Comparison of ENCODE assay signal across 15 cellular contexts in genomic region chr10:11895108-11895466, GRCh38.
DNase-seq lines count a peak whose midpoint lies in the region; ATAC-seq, FAIRE-seq and TF ChIP-seq lines count a peak whose summit lies in the region.
"Had no signal": no experiment of that assay in that cellular context is flagged by ENCODE, and none has a peak within 500 bp of the region (broad histone marks: within the 10 kb centered on the region; RNA-seq: fewer than 3 reads in every experiment).

No MANE protein-coding gene starts in this region.

- no peak overlapping the region for H4K8ac ChIP-seq in IMR-90 (ENCODE audit: low read depth in 2 of 2, low read length in 2 of 2)
- H4K8ac ChIP-seq in trophoblast cell (ENCODE audit: low read depth, low read length): no peak overlapping the region

- H3K27ac Mint-ChIP-seq in activated naive CD8-positive, alpha-beta T cell treated with anti-CD3 and anti-CD28 coated beads, Interleukin-2, amount 50 U/mL, for 24 hours: no peak overlapping the region

- H2AK9ac ChIP-seq in IMR-90 (replicated peaks; ENCODE audit: low read depth, low read length, poor library complexity): peak overlapping the region; percentile 55

- H2AFZ ChIP-seq in IMR-90 (replicated peaks; ENCODE audit: low read length, poor library complexity): no peak overlapping the region
- 0 out of 2 replicates have a peak overlapping the region, but pooled peaks have one; percentile 19 for H2AFZ ChIP-seq in K562 (ENCODE audit: low read depth, low read length)
- no peak overlapping the region for H2AFZ ChIP-seq in trophoblast cell (ENCODE audit: insufficient read depth, low read length, poor library complexity)

- H4K20me1 ChIP-seq in IMR-90 (ENCODE audit: insufficient read depth, low read length): no peaks in the 10 kb centered on the region
- H4K20me1 ChIP-seq in K562 (replicated peaks; ENCODE audit: control insufficient read depth, insufficient read depth, low read length): peaks cover 22% of the 10 kb centered on the region
- H4K20me1 ChIP-seq: BLaER1 had no signal

- no peak overlapping the region for H4K5ac ChIP-seq in IMR-90 (ENCODE audit: low read depth, low read length)

- H3K27me3 ChIP-seq in IMR-90 (ENCODE audit: control insufficient read depth, insufficient read depth, low read length): no peaks in the 10 kb centered on the region
- no peaks in the 10 kb centered on the region for H3K27me3 ChIP-seq in K562 (ENCODE audit: control insufficient read depth in 2 of 2, insufficient read depth in 2 of 2, low read length in 2 of 2)
- no peaks in the 10 kb centered on the region for H3K27me3 ChIP-seq in trophoblast cell (ENCODE audit: insufficient read depth, low read length)
- no peaks in the 10 kb centered on the region for H3K27me3 ChIP-seq in breast epithelium
- H3K27me3 ChIP-seq: BLaER1 had no signal

- H3K4ac ChIP-seq in IMR-90 (ENCODE audit: low read depth, low read length) (no peak overlapping the region), trophoblast cell (ENCODE audit: low read depth, low read length) (no peak overlapping the region)

- no peak overlapping the region for H3K9ac ChIP-seq in IMR-90 (ENCODE audit: low read depth, low read length)
- H3K9ac ChIP-seq in K562 (ENCODE audit: insufficient read depth in 1 of 2, low read depth in 2 of 2, low read length in 2 of 2): peak overlapping the region; percentile 92 to 95
- H3K9ac ChIP-seq in trophoblast cell (ENCODE audit: low read length): no peak overlapping the region
- H3K9ac ChIP-seq: BLaER1 had no signal

- no peak for FAIRE-seq in K562 (lab: Jason Lieb, UNC)
- FAIRE-seq: A549, GM12878, GM18507, H1 had no signal

- H2BK20ac ChIP-seq in IMR-90 (ENCODE audit: low read depth, low read length): no peak overlapping the region

- TF ChIP-seq EP300 in K562 (IDR thresholded peaks at IDR 0.05; ENCODE audit: low read length): no peak

- CTCF ChIA-PET in IMR-90 (lab: Yijun Ruan, JAX) (no interaction called here), K562 (lab: Yijun Ruan, JAX; ENCODE audit: low intra/inter-chr PET ratio) (no interaction called here)

- H2BK120ac ChIP-seq in IMR-90 (ENCODE audit: low read depth, low read length): no peak overlapping the region
- H2BK120ac ChIP-seq in trophoblast cell (ENCODE audit: insufficient read depth, low read length, poor library complexity): no peak overlapping the region

- H3K36me3 ChIP-seq in IMR-90 (ENCODE audit: control insufficient read depth, insufficient read depth, low read length): no peaks in the 10 kb centered on the region
- peaks cover 26% of the 10 kb centered on the region for H3K36me3 ChIP-seq in K562 (ENCODE audit: control insufficient read depth, insufficient read depth, low read length)
- H3K36me3 ChIP-seq in trophoblast cell (ENCODE audit: control insufficient read depth in 1 of 2, insufficient read depth in 2 of 2, low read length in 2 of 2): no peaks in the 10 kb centered on the region
- H3K36me3 ChIP-seq in breast epithelium: no peaks in the 10 kb centered on the region
- H3K36me3 ChIP-seq: BLaER1, HAP-1 had no signal

- H4K91ac ChIP-seq in IMR-90 (ENCODE audit: insufficient read depth, low read depth, low read length) (no peak overlapping the region), trophoblast cell (ENCODE audit: low read depth, low read length) (peak overlapping the region; percentile 69)

- TF ChIP-seq CTCF in IMR-90 (conservative IDR thresholded peaks at IDR 0.05; ENCODE audit: low read depth, low read length) (no peak), K562 (IDR thresholded peaks at IDR 0.05 in 2 of 3, conservative IDR thresholded peaks at IDR 0.05 in 1 of 3; ENCODE audit: insufficient read depth in 2 of 3, low read depth in 1 of 3, low read length in 3 of 3) (no peak), breast epithelium (IDR thresholded peaks at IDR 0.05) (no peak)

- POLR2A ChIA-PET in IMR-90 (lab: Charles Lee; ENCODE audit: unreplicated experiment): no interaction called here
- POLR2A ChIA-PET in K562 (lab: Yijun Ruan, JAX): interaction anchor here (0.6 to 1.5 kb wide), 2 partner anchors 10 to 32 kb away, joined by 3 to 5 read pairs; no protein-coding TSS in a partner anchor

- H3K14ac ChIP-seq in IMR-90 (replicated peaks; ENCODE audit: low read depth, low read length): no peak overlapping the region
- no peak overlapping the region for H3K14ac ChIP-seq in trophoblast cell (ENCODE audit: low read length)

- dilution Hi-C loops in IMR-90 (cut with HindIII; ENCODE audit: low sequenced_read_pairs, unreplicated experiment): no loop called here

- no peaks in the 10 kb centered on the region for H3K9me3 Mint-ChIP-seq in activated naive CD8-positive, alpha-beta T cell treated with anti-CD3 and anti-CD28 coated beads, Interleukin-2, amount 50 U/mL, for 24 hours

- H3K23ac ChIP-seq in IMR-90 (ENCODE audit: low read depth, low read length) (no peak overlapping the region), trophoblast cell (ENCODE audit: low read length) (no peak overlapping the region)

- H3K4me1 ChIP-seq in IMR-90 (ENCODE audit: control insufficient read depth, insufficient read depth, low read length) (peaks cover 3% of the 10 kb centered on the region; the same call in 1 of the 2 replicates), K562 (replicated peaks in 1 of 2; ENCODE audit: control insufficient read depth in 2 of 2, insufficient read depth in 2 of 2, low read length in 2 of 2) (peaks cover 10 to 36% of the 10 kb centered on the region in 2 experiments), trophoblast cell (ENCODE audit: control insufficient read depth in 1 of 2, insufficient read depth in 2 of 2, low read length in 2 of 2) (peaks cover 12 to 22% of the 10 kb centered on the region in 2 experiments), breast epithelium (no peaks in the 10 kb centered on the region)
- H3K4me1 ChIP-seq: HAP-1 had no signal

- no peak overlapping the region for H3K27ac ChIP-seq in IMR-90 (ENCODE audit: insufficient read depth, low read length)
- H3K27ac ChIP-seq in K562 (ENCODE audit: extremely low read depth, low read depth, low read length): peak overlapping the region; percentile 91
- no peak overlapping the region for H3K27ac ChIP-seq in trophoblast cell (ENCODE audit: low read depth, low read length)
- no peak overlapping the region for H3K27ac ChIP-seq in breast epithelium
- H3K27ac ChIP-seq: A549, BLaER1 had no signal

- H3K79me1 ChIP-seq in IMR-90 (ENCODE audit: low read depth in 1 of 2, low read length in 2 of 2): no peaks in the 10 kb centered on the region
- H3K79me1 ChIP-seq in trophoblast cell (ENCODE audit: low read length): peaks cover 20% of the 10 kb centered on the region

- WGBS in IMR-90 (ENCODE audit: extremely low coverage in 2 of 2, insufficient read length in 1 of 2), 2 experiments: 70% methylated on average over 2 of the region's 11 CpGs; no CpG with 5 or more reads in 1 of the 2 experiments
- 63% methylated on average over 8 of the region's 11 CpGs for WGBS in K562 (ENCODE audit: insufficient coverage, low coverage, missing lambda C conversion rate)
- no CpG with 5 or more reads among the region's 11 CpGs for WGBS in trophoblast cell (ENCODE audit: extremely low coverage, insufficient coverage, insufficient read length)

- H3K79me2 ChIP-seq in K562 (ENCODE audit: control insufficient read depth, insufficient read depth, low read length) (peaks cover 87% of the 10 kb centered on the region), trophoblast cell (ENCODE audit: control insufficient read depth, insufficient read depth, low read length, poor library complexity) (no peaks in the 10 kb centered on the region)

- H2BK12ac ChIP-seq in trophoblast cell (ENCODE audit: low read length): peak overlapping the region; percentile 19

- H2AK5ac ChIP-seq in IMR-90 (ENCODE audit: low read depth, low read length) (no peak overlapping the region), trophoblast cell (ENCODE audit: low read length) (peak overlapping the region; percentile 10)

- BruUV-seq in IMR-90 (replicated peaks; lab: Mats Ljungman, UMichigan): no TSS peak
- TSS peak; percentile 83 for BruUV-seq in K562 (replicated peaks; lab: Mats Ljungman, UMichigan)

- intact Hi-C loops in IMR-90 (cut with micrococcal nuclease) (no loop called here), K562 (cut with micrococcal nuclease) (loop anchor here (10.0 kb wide), 2 partner anchors 150 to 280 kb away; partner anchors contain the start of genes UPF2 and USP6NL), breast epithelium (cut with DNase I; ENCODE audit: low total_unique reads) (no loop called here)

- in situ Hi-C loops in IMR-90 (cut with MboI; ENCODE audit: low sequenced_read_pairs): no loop called here
- in situ Hi-C loops in K562 (cut with MboI): no loop called here

- no peak for ATAC-seq in IMR-90 (ENCODE audit: low read depth)
- peak; percentile 1 for ATAC-seq in K562
- no peak for ATAC-seq in activated naive CD8-positive, alpha-beta T cell treated with anti-CD3 and anti-CD28 coated beads, Interleukin-2, amount 50 U/mL, for 24 hours
- ATAC-seq: A549, GM12878 had no signal

- no peak overlapping the region for H2BK15ac ChIP-seq in IMR-90 (ENCODE audit: low read depth, low read length)

- H3K18ac ChIP-seq in IMR-90 (ENCODE audit: low read depth, low read length) (no peak overlapping the region), trophoblast cell (ENCODE audit: low read length) (no peak overlapping the region)

- H3K9me3 ChIP-seq in IMR-90 (ENCODE audit: control insufficient read depth, insufficient read depth, low read length) (no peaks in the 10 kb centered on the region), K562 (replicated peaks; ENCODE audit: control insufficient read depth, insufficient read depth, low read depth, low read length) (no peaks in the 10 kb centered on the region), trophoblast cell (ENCODE audit: insufficient read depth, low read depth, low read length) (no peaks in the 10 kb centered on the region), breast epithelium (no peaks in the 10 kb centered on the region)
- H3K9me3 ChIP-seq: A549, BLaER1, HAP-1 had no signal

- no peaks in the 10 kb centered on the region for H3K27me3 Mint-ChIP-seq in activated naive CD8-positive, alpha-beta T cell treated with anti-CD3 and anti-CD28 coated beads, Interleukin-2, amount 50 U/mL, for 24 hours

- no peak overlapping the region for H3K56ac ChIP-seq in IMR-90 (ENCODE audit: extremely low read depth, insufficient read depth, low read length)

- TF ChIP-seq POLR2A in IMR-90 (IDR thresholded peaks at IDR 0.05; ENCODE audit: low read depth, low read length) (no peak), K562 (conservative IDR thresholded peaks at IDR 0.05) (no peak; the same call in 1 of the 2 replicates), breast epithelium (IDR thresholded peaks at IDR 0.05) (no peak)

- no peak overlapping the region for H4K12ac ChIP-seq in trophoblast cell (ENCODE audit: low read depth, low read length)

- H2BK5ac ChIP-seq in IMR-90 (ENCODE audit: low read depth, low read length, poor library complexity, severe bottlenecking): no peak overlapping the region
- no peak overlapping the region for H2BK5ac ChIP-seq in trophoblast cell (ENCODE audit: low read depth, low read length, poor library complexity)

- H3K36me3 Mint-ChIP-seq in activated naive CD8-positive, alpha-beta T cell treated with anti-CD3 and anti-CD28 coated beads, Interleukin-2, amount 50 U/mL, for 24 hours (ENCODE audit: low read depth): no peaks in the 10 kb centered on the region

- no peak for TF ChIP-seq RAD21 in IMR-90 (IDR thresholded peaks at IDR 0.05; ENCODE audit: low read length)
- no peak for TF ChIP-seq RAD21 in K562 (CRISPR knock-in tag; conservative IDR thresholded peaks at IDR 0.05 in 1 of 2, IDR thresholded peaks at IDR 0.05 in 1 of 2)

- no peaks in the 10 kb centered on the region for H3K4me1 Mint-ChIP-seq in activated naive CD8-positive, alpha-beta T cell treated with anti-CD3 and anti-CD28 coated beads, Interleukin-2, amount 50 U/mL, for 24 hours

- DNase-seq in IMR-90 (no peak), K562 (ENCODE audit: extremely low read depth in 1 of 4, low spot score in 3 of 4) (no peak), trophoblast cell (peak in 1 of 2 donors; percentile 39), breast epithelium (ENCODE audit: low spot score in 2 of 2) (no peak), DMS79 treated with DMSO at 0.1 percent for 48 hours (lab: John Stamatoyannopoulos, UW) (no peak)
- DNase-seq in activated naive CD8-positive, alpha-beta T cell treated with anti-CD3 and anti-CD28 coated beads, Interleukin-2, amount 50 U/mL, for 24 hours: no peak
- DNase-seq: AML-193, Calu3, DMS 273 treated with DMSO at 0.1 percent for 48 hours had no signal

- H3K9me1 ChIP-seq in IMR-90 (ENCODE audit: insufficient read depth, low read length) (peaks cover 8% of the 10 kb centered on the region; the same call in 1 of the 2 replicates), K562 (ENCODE audit: control insufficient read depth, insufficient read depth, low read length) (no peaks in the 10 kb centered on the region)

- H3K4me3 ChIP-seq in IMR-90 (ENCODE audit: insufficient read depth, low read depth, low read length) (no peak overlapping the region), K562 (peak overlapping the region; percentile 47), trophoblast cell (ENCODE audit: low read depth, low read length) (no peak overlapping the region), breast epithelium (no peak overlapping the region)
- H3K4me3 ChIP-seq: A549, BLaER1, GM12878, HAP-1 had no signal

- no peak overlapping the region for H3K4me2 ChIP-seq in IMR-90 (ENCODE audit: low read depth, low read length)
- H3K4me2 ChIP-seq in K562 (ENCODE audit: insufficient read depth, low read length): peak overlapping the region; percentile 83
- no peak overlapping the region for H3K4me2 ChIP-seq in trophoblast cell (ENCODE audit: low read length)
- H3K4me2 ChIP-seq: A549, BLaER1 had no signal

- H3K4me3 Mint-ChIP-seq in activated naive CD8-positive, alpha-beta T cell treated with anti-CD3 and anti-CD28 coated beads, Interleukin-2, amount 50 U/mL, for 24 hours: no peak overlapping the region

Comparison
In these comparisons a context has a peak if more than half of its experiments do, and no peak if none do; other contexts are left out.
1. H3K9ac ChIP-seq: peak in K562 (2 of 2); none in IMR-90 (single experiment) and trophoblast cell (single experiment).